In genomic region chr16:21265104-21265825, GRCh38 we compare ENCODE assay signal across 18 cellular contexts. TPM values are rescaled to one million over a fixed set of nuclear protein-coding genes. Genes with fewer than 3 reads are reported as not detected.
DNase-seq lines count a peak whose midpoint lies in the region; ATAC-seq and TF ChIP-seq lines count a peak whose summit lies in the region.
"Had no signal": no experiment of that assay in that cellular context is flagged by ENCODE, and none has a peak within 500 bp of the region (broad histone marks: within the 10 kb centered on the region; RNA-seq: fewer than 3 reads in every experiment).

No MANE protein-coding gene starts in this region.

- DNase-seq in AG20443 (ENCODE audit: low spot score) = peak; percentile 28
- peak; percentile 57 for DNase-seq in NCI-H2029 treated with DMSO at 0.1 percent for 48 hours (lab: John Stamatoyannopoulos, UW)
- peak; percentile 82 for DNase-seq in cardiac septum (ENCODE audit: low spot score)
- no peak for DNase-seq in nephron progenitor cell
- no peak for DNase-seq in GDM1 (lab: John Stamatoyannopoulos, UW)
- DNase-seq: activated CD4-positive, alpha-beta T cell treated with anti-CD3 and anti-CD28 coated beads, Interleukin-2, amount 10 ng/mL, durations not matched to agents 7 days and 5 days; activated naive CD8-positive, alpha-beta T cell treated with anti-CD3 and anti-CD28 coated beads for 36 hours; activated T-cell treated with anti-CD3 and anti-CD28 coated beads, Interleukin-2, amount 50 U/mL, for 4 hours; GF-D8; immature natural killer cell; NCI-H1048; SIG-M5 had no signal

- H3K4me1 Mint-ChIP-seq in nephron progenitor cell = peaks cover 26% of the 10 kb centered on the region
- H3K4me1 Mint-ChIP-seq: activated CD4-positive, alpha-beta T cell treated with anti-CD3 and anti-CD28 coated beads, Interleukin-2, amount 10 ng/mL, durations not matched to agents 7 days and 5 days; activated naive CD8-positive, alpha-beta T cell treated with anti-CD3 and anti-CD28 coated beads for 36 hours; immature natural killer cell had no signal

- intact Hi-C loops in cardiac septum (cut with DNase I) = loop anchor here (2.0 kb wide), 1 partner anchor 14 kb away; the partner anchor contains the start of gene CRYM

- H3K9me3 Mint-ChIP-seq in nephron progenitor cell = no peaks in the 10 kb centered on the region
- H3K9me3 Mint-ChIP-seq: activated CD4-positive, alpha-beta T cell treated with anti-CD3 and anti-CD28 coated beads, Interleukin-2, amount 10 ng/mL, durations not matched to agents 7 days and 5 days; activated naive CD8-positive, alpha-beta T cell treated with anti-CD3 and anti-CD28 coated beads for 36 hours; activated T-cell treated with anti-CD3 and anti-CD28 coated beads, Interleukin-2, amount 50 U/mL, for 4 hours; immature natural killer cell had no signal

- no peak for TF ChIP-seq CTCF in nephron progenitor cell (IDR thresholded peaks at IDR 0.05)

- ATAC-seq in GM21529 (IDR thresholded peaks at IDR 0.05; ENCODE audit: unreplicated experiment) (no peak), GM21576 (IDR thresholded peaks at IDR 0.05; ENCODE audit: unreplicated experiment) (no peak), HG03469 (IDR thresholded peaks at IDR 0.05; ENCODE audit: unreplicated experiment) (no peak)
- ATAC-seq: activated T-cell treated with anti-CD3 and anti-CD28 coated beads, Interleukin-2, amount 50 U/mL, for 4 hours had no signal

- peaks cover 4% of the 10 kb centered on the region for H3K27me3 Mint-ChIP-seq in nephron progenitor cell (ENCODE audit: low read depth, poor library complexity)
- H3K27me3 Mint-ChIP-seq: activated naive CD8-positive, alpha-beta T cell treated with anti-CD3 and anti-CD28 coated beads for 36 hours had no signal

- no peaks in the 10 kb centered on the region for H3K36me3 Mint-ChIP-seq in nephron progenitor cell (ENCODE audit: low read depth)
- H3K36me3 Mint-ChIP-seq: activated naive CD8-positive, alpha-beta T cell treated with anti-CD3 and anti-CD28 coated beads for 36 hours; immature natural killer cell had no signal

- H3K4me3 Mint-ChIP-seq in nephron progenitor cell = no peak overlapping the region
- H3K4me3 Mint-ChIP-seq: activated CD4-positive, alpha-beta T cell treated with anti-CD3 and anti-CD28 coated beads, Interleukin-2, amount 10 ng/mL, durations not matched to agents 7 days and 5 days; activated naive CD8-positive, alpha-beta T cell treated with anti-CD3 and anti-CD28 coated beads for 36 hours; activated T-cell treated with anti-CD3 and anti-CD28 coated beads, Interleukin-2, amount 50 U/mL, for 4 hours; immature natural killer cell had no signal

- H3K27ac Mint-ChIP-seq in nephron progenitor cell = peak overlapping the region; percentile 9
- H3K27ac Mint-ChIP-seq: activated CD4-positive, alpha-beta T cell treated with anti-CD3 and anti-CD28 coated beads, Interleukin-2, amount 10 ng/mL, durations not matched to agents 7 days and 5 days; activated naive CD8-positive, alpha-beta T cell treated with anti-CD3 and anti-CD28 coated beads for 36 hours; immature natural killer cell had no signal

RNA-seq across cellular contexts. Expression of gene CRYM, which starts 12.8 kb away (rescaled TPM):
- 105 TPM for total RNA-seq in cardiac septum
- total RNA-seq: A673; activated CD4-positive, alpha-beta T cell treated with anti-CD3 and anti-CD28 coated beads, Interleukin-2, amount 10 ng/mL, durations not matched to agents 7 days and 5 days; activated naive CD8-positive, alpha-beta T cell treated with anti-CD3 and anti-CD28 coated beads for 36 hours; activated T-cell treated with anti-CD3 and anti-CD28 coated beads, Interleukin-2, amount 50 U/mL, for 4 hours had no signal

RNA-seq across cellular contexts. Expression of gene ANKS4B, which starts 31.8 kb away (rescaled TPM):
- total RNA-seq in cardiac septum = not detected
- total RNA-seq: A673; activated CD4-positive, alpha-beta T cell treated with anti-CD3 and anti-CD28 coated beads, Interleukin-2, amount 10 ng/mL, durations not matched to agents 7 days and 5 days; activated naive CD8-positive, alpha-beta T cell treated with anti-CD3 and anti-CD28 coated beads for 36 hours; activated T-cell treated with anti-CD3 and anti-CD28 coated beads, Interleukin-2, amount 50 U/mL, for 4 hours; suprapubic skin had no signal

RNA-seq across cellular contexts. Expression of gene ZP2, which starts 53.9 kb away (rescaled TPM):
- total RNA-seq in cardiac septum = not detected
- total RNA-seq: A673; activated CD4-positive, alpha-beta T cell treated with anti-CD3 and anti-CD28 coated beads, Interleukin-2, amount 10 ng/mL, durations not matched to agents 7 days and 5 days; activated naive CD8-positive, alpha-beta T cell treated with anti-CD3 and anti-CD28 coated beads for 36 hours; activated T-cell treated with anti-CD3 and anti-CD28 coated beads, Interleukin-2, amount 50 U/mL, for 4 hours; H1; suprapubic skin had no signal

Comparison
In these comparisons a context has a peak if more than half of its experiments do, and no peak if none do; other contexts are left out.
1. DNase-seq: peak in AG20443 (single experiment), NCI-H2029 treated with DMSO at 0.1 percent for 48 hours (single experiment) and cardiac septum (single experiment); none in nephron progenitor cell (single experiment) and GDM1 (single experiment).